In the genomic region with DNA sequence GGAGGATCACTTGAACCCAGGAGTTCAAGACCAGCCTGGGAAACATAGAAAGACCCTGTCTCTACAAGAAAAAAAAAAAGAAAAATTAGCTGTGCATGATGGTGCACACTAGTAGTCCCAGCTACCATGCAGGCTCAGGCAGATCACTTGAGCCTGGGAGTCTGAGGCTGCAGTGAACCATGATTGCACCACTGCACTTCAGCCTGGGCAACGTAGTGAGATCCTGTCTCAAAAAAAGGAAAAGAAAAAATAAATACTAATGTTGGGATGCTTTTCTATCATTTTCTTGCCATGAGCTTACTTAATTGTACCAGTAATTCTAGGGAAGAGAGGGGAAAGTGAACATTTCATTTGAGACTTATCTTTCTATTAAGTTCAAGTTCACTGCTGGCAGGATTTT, we compare ENCODE assay signal across 2 cellular contexts.
TF ChIP-seq lines count a peak whose summit lies in the region.

No MANE protein-coding gene starts in this region.

TF ChIP-seq in WTC11, 78 proteins besides CTCF, POLR2A, EP300 and RAD21:
- TF ChIP-seq ZNF121 (CRISPR knock-in tag; IDR thresholded peaks at IDR 0.05): peak; percentile 71; the same call in 1 of the 2 replicates
- TF ChIP-seq ZNF396 (CRISPR knock-in tag; IDR thresholded peaks at IDR 0.05; ENCODE audit: borderline replicate concordance): no peak
- no peak for TF ChIP-seq GTF2I (CRISPR knock-in tag; conservative IDR thresholded peaks at IDR 0.05)
TF ChIP-seq in WTC11: peak in this region for 1.

TF ChIP-seq in K562, 482 proteins besides CTCF, POLR2A, EP300 and RAD21:
- TF ChIP-seq ZNF121 (CRISPR knock-in tag; conservative IDR thresholded peaks at IDR 0.05) (peak; percentile 69), KAT7 (CRISPR knock-in tag; IDR thresholded peaks at IDR 0.05; ENCODE audit: borderline replicate concordance) (no peak), MXI1 (IDR thresholded peaks at IDR 0.05; ENCODE audit: low read depth, low read length) (no peak), HOXB6 (CRISPR knock-in tag; IDR thresholded peaks at IDR 0.05; ENCODE audit: borderline replicate concordance) (no peak)
